ENCODE assay signal across 12 cellular contexts in the genomic region with DNA sequence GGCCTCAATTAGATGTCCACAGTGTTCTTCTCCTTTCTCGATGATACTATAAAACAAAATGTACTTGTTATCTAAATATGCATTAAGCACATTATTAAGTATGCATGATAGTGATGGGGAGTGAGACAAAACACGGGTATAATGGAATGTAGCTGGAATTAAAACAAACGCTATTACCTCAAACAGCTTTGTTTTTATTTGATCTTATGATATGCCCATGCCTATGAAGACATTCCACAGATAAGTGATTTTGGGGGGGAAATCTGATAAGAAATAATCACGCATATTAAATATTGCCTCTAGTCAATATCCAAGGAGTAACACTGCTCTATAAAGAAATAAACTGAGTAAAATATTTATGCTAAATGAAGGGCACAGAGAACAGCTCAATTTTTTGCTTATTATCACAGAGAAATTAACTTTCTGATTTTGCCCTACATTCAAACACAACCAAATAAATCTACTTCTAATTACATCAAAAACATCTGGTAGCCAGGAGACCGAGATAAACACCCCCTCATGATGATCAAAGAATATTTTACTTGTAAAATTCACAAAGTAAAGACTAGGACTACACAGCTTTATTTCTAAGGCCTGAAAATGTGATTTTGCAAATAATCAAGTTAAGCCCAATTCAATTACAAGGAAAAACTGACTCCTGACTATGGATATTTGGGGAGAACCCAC. TPM values are rescaled to one million over a fixed set of nuclear protein-coding genes. Genes with fewer than 3 reads are reported as not detected.
DNase-seq lines count a peak whose midpoint lies in the region; ATAC-seq and TF ChIP-seq lines count a peak whose summit lies in the region.
"Had no signal": no experiment of that assay in that cellular context is flagged by ENCODE, and none has a peak within 500 bp of the region (broad histone marks: within the 10 kb centered on the region; RNA-seq: fewer than 3 reads in every experiment).

No MANE protein-coding gene starts in this region.

- ATAC-seq in gastrocnemius medialis (no peak), GM21737 (IDR thresholded peaks at IDR 0.05; ENCODE audit: unreplicated experiment) (no peak)

- peak overlapping the region; percentile 96 for H3K27ac Mint-ChIP-seq in T-helper 2 cell treated with Interferon-gamma antibody and Interleukin-4, amounts not matched to agents 5 μg/mL and 100 μg/mL, for 36 hours

- no peak for TF ChIP-seq EP300 in esophagus muscularis mucosa (IDR thresholded peaks at IDR 0.05)

- H3K4me1 ChIP-seq in Peyer's patch: peaks cover 0 to 17% (median 0%) of the 10 kb centered on the region in 4 donors
- H3K4me1 ChIP-seq in esophagus muscularis mucosa: peaks cover 18 to 37% (median 24%) of the 10 kb centered on the region in 4 donors
- H3K4me1 ChIP-seq in gastrocnemius medialis: peaks cover 19 to 21% of the 10 kb centered on the region in 2 donors

- intact Hi-C loops in esophagus muscularis mucosa (cut with DNase I) (loop anchor here (5.0 to 10.0 kb wide), 2 partner anchors 98 to 181 kb away; a partner anchor contains a TSS), gastrocnemius medialis (cut with DNase I; ENCODE audit: low total_unique reads) (loop anchor here (5.0 kb wide), 2 partner anchors 78 to 98 kb away; a partner anchor contains a TSS)

- H3K9me3 Mint-ChIP-seq in T-helper 2 cell treated with Interferon-gamma antibody and Interleukin-4, amounts not matched to agents 5 μg/mL and 100 μg/mL, for 36 hours: no peaks in the 10 kb centered on the region

- TF ChIP-seq POLR2A in Peyer's patch (IDR thresholded peaks at IDR 0.05): no peak
- no peak for TF ChIP-seq POLR2A in esophagus muscularis mucosa (IDR thresholded peaks at IDR 0.05; ENCODE audit: low read depth)
- no peak for TF ChIP-seq POLR2A in gastrocnemius medialis (IDR thresholded peaks at IDR 0.05)

- no peaks in the 10 kb centered on the region for H3K9me3 ChIP-seq in Peyer's patch
- no peaks in the 10 kb centered on the region for H3K9me3 ChIP-seq in esophagus muscularis mucosa
- H3K9me3 ChIP-seq in gastrocnemius medialis: no peaks in the 10 kb centered on the region

- H3K27me3 ChIP-seq in Peyer's patch (no peaks in the 10 kb centered on the region), esophagus muscularis mucosa (no peaks in the 10 kb centered on the region), gastrocnemius medialis (no peaks in the 10 kb centered on the region)

- no peak for DNase-seq in T-helper 2 cell treated with Interferon-gamma antibody and Interleukin-4, amounts not matched to agents 5 μg/mL and 100 μg/mL, for 36 hours (ENCODE audit: low spot score)
- DNase-seq in T-helper 2 cell (no peak), Peyer's patch (no peak), esophagus muscularis mucosa (ENCODE audit: extremely low spot score) (no peak), gastrocnemius medialis (no peak), SHP77 (lab: John Stamatoyannopoulos, UW) (no peak), RPMI8226 (no peak)
- DNase-seq: activated CD4-positive, alpha-beta T cell treated with anti-CD3 and anti-CD28 coated beads for 1 hour; stimulated activated CD4-positive, alpha-beta T cell treated with anti-CD3 and anti-CD28 coated beads, Interleukin-4, amount 100 ng/mL, for 24 hours had no signal

- peak overlapping the region in 3 of 4 donors; percentile 89 to 98 (median 95) for H3K27ac ChIP-seq in Peyer's patch
- H3K27ac ChIP-seq in esophagus muscularis mucosa (replicated peaks in 1 of 4): peak overlapping the region; percentile 92 to 97 (median 95)
- H3K27ac ChIP-seq in gastrocnemius medialis: peak overlapping the region; percentile 89 to 97 (median 96)

- H3K4me3 ChIP-seq in Peyer's patch (peak overlapping the region in 1 of 4 donors; percentile 23), esophagus muscularis mucosa (peak overlapping the region in 3 of 4 donors; percentile 75 to 89 (median 78)), gastrocnemius medialis (peak overlapping the region; percentile 72 to 86 (median 78))

- in situ Hi-C loops in gastrocnemius medialis (cut with MboI; ENCODE audit: low sequenced_read_pairs in 4 of 4): loop anchor here (25.0 kb wide), 3 partner anchors 163 to 412 kb away; a partner anchor contains a TSS

- peaks cover 35% of the 10 kb centered on the region for H3K4me1 Mint-ChIP-seq in T-helper 2 cell treated with Interferon-gamma antibody and Interleukin-4, amounts not matched to agents 5 μg/mL and 100 μg/mL, for 36 hours (ENCODE audit: low read depth)

- WGBS in esophagus muscularis mucosa: 83% methylated on average over 5 of the region's 5 CpGs

- peaks cover 0 to 42% (median 0%) of the 10 kb centered on the region in 3 donors for H3K36me3 ChIP-seq in Peyer's patch
- peaks cover 16 to 47% (median 28%) of the 10 kb centered on the region in 4 donors for H3K36me3 ChIP-seq in esophagus muscularis mucosa
- H3K36me3 ChIP-seq in gastrocnemius medialis: peaks cover 0 to 42% of the 10 kb centered on the region in 2 donors

- H3K27me3 Mint-ChIP-seq in T-helper 2 cell treated with Interferon-gamma antibody and Interleukin-4, amounts not matched to agents 5 μg/mL and 100 μg/mL, for 36 hours (ENCODE audit: low read depth): no peaks in the 10 kb centered on the region

- TF ChIP-seq CTCF in Peyer's patch (IDR thresholded peaks at IDR 0.05) (no peak), esophagus muscularis mucosa (IDR thresholded peaks at IDR 0.05) (no peak), gastrocnemius medialis (IDR thresholded peaks at IDR 0.05 in 4 of 5, conservative IDR thresholded peaks at IDR 0.05 in 1 of 5) (no peak)

- peak overlapping the region; percentile 99 for H3K4me3 Mint-ChIP-seq in T-helper 2 cell treated with Interferon-gamma antibody and Interleukin-4, amounts not matched to agents 5 μg/mL and 100 μg/mL, for 36 hours

- peaks cover 44% of the 10 kb centered on the region for H3K36me3 Mint-ChIP-seq in T-helper 2 cell treated with Interferon-gamma antibody and Interleukin-4, amounts not matched to agents 5 μg/mL and 100 μg/mL, for 36 hours (ENCODE audit: low read depth)

RNA-seq across cellular contexts. Expression of a gene that starts 1.9 kb away (rescaled TPM):
- total RNA-seq in Peyer's patch (10 to 100 TPM; 30.9 to 57.8 (median 44.8) TPM), esophagus muscularis mucosa (10 to 100 TPM; 36.3 to 76.4 (median 61.6) TPM), gastrocnemius medialis (100 to 1,000 TPM in 1 of 4 donors, 10 to 100 TPM in 3; 63.4 to 146 (median 87.5) TPM)

RNA-seq across cellular contexts. Expression of a gene that starts 14.9 kb away (rescaled TPM):
- total RNA-seq in Peyer's patch (1 to 10 TPM; 3.0 to 8.3 (median 6.3) TPM), esophagus muscularis mucosa (10 to 100 TPM; 67.9 to 92.6 (median 79.3) TPM), gastrocnemius medialis (10 to 100 TPM in 3 of 4 donors, 1 to 10 TPM in 1; 7.8 to 38.9 (median 30.3) TPM)
- total RNA-seq: A172 had no signal

RNA-seq across cellular contexts. Expression of a gene that starts 27.5 kb away (rescaled TPM):
- total RNA-seq in Peyer's patch: 10 to 100 TPM in 1 of 4 donors, 1 to 10 TPM in 2, not detected in 1; 2.1 to 21.5 (median 6.2) TPM
- 1 to 10 TPM; 1.5 to 6.5 (median 4.4) TPM for total RNA-seq in esophagus muscularis mucosa
- under 1 TPM in 3 of 4 donors, not detected in 1; 0.11 to 0.36 (median 0.20) TPM for total RNA-seq in gastrocnemius medialis
- total RNA-seq: HT1080 had no signal
